ENCODE assay signal across 10 cellular contexts in genomic region chr18:49612515-49613033, GRCh38. TPM values are rescaled to one million over a fixed set of nuclear protein-coding genes. Genes with fewer than 3 reads are reported as not detected.
DNase-seq lines count a peak whose midpoint lies in the region; ATAC-seq and TF ChIP-seq lines count a peak whose summit lies in the region.
"Had no signal": no experiment of that assay in that cellular context is flagged by ENCODE, and none has a peak within 500 bp of the region (broad histone marks: within the 10 kb centered on the region; RNA-seq: fewer than 3 reads in every experiment).

No MANE protein-coding gene starts in this region.

- ATAC-seq in GM19438 (IDR thresholded peaks at IDR 0.05; ENCODE audit: low read depth, unreplicated experiment) (peak; percentile 96), HG03039 (IDR thresholded peaks at IDR 0.05; ENCODE audit: unreplicated experiment) (peak; percentile 87), HG02623 (IDR thresholded peaks at IDR 0.05; ENCODE audit: unreplicated experiment) (no peak), HG02840 (IDR thresholded peaks at IDR 0.05; ENCODE audit: low FRiP score, unreplicated experiment) (no peak)
- no peak for ATAC-seq in CD4-positive, alpha-beta T cell (ENCODE audit: poor library complexity)

- H3K9me3 ChIP-seq in CD4-positive, alpha-beta T cell (ENCODE audit: control insufficient read depth, low read length), result no peaks in the 10 kb centered on the region
- H3K9me3 ChIP-seq: Peyer's patch had no signal

- H3K27me3 ChIP-seq in CD4-positive, alpha-beta T cell (ENCODE audit: control insufficient read depth, insufficient read depth, low read length), result no peaks in the 10 kb centered on the region
- H3K27me3 ChIP-seq: Peyer's patch had no signal

- intact Hi-C loops in CD4-positive, alpha-beta T cell (cut with DNase I, micrococcal nuclease), result no loop called here

- no peak overlapping the region for H3K4me3 Mint-ChIP-seq in CD4-positive, alpha-beta T cell

- H3K9me3 Mint-ChIP-seq in CD4-positive, alpha-beta T cell, result no peaks in the 10 kb centered on the region

- POLR2A ChIA-PET in CD4-positive, alpha-beta T cell (lab: Charles Lee), result no interaction called here

- CTCF ChIA-PET in CD4-positive, alpha-beta T cell (lab: Charles Lee), result no interaction called here

- no peaks in the 10 kb centered on the region for H3K27me3 Mint-ChIP-seq in CD4-positive, alpha-beta T cell

- H3K27ac Mint-ChIP-seq in CD4-positive, alpha-beta T cell, result no peak overlapping the region

- TF ChIP-seq CTCF in GM10266 (IDR thresholded peaks at IDR 0.05; ENCODE audit: control insufficient read depth, insufficient read depth, low read depth, missing control alignments) (no peak), VCaP (conservative IDR thresholded peaks at IDR 0.05) (no peak)
- no peak for TF ChIP-seq CTCF in CD4-positive, alpha-beta T cell (IDR thresholded peaks at IDR 0.05)

- H3K27ac ChIP-seq in VCaP, result peak overlapping the region; percentile 55; the same call in 1 of the 2 replicates
- H3K27ac ChIP-seq in CD4-positive, alpha-beta T cell (ENCODE audit: low read depth, low read length), result no peak overlapping the region

- no peaks in the 10 kb centered on the region for H3K4me1 Mint-ChIP-seq in CD4-positive, alpha-beta T cell (ENCODE audit: low read depth)

- DNase-seq in GM10266 (ENCODE audit: extremely low spot score) (peak; percentile 32), OCI-M2 (lab: John Stamatoyannopoulos, UW; ENCODE audit: unreplicated experiment) (no peak)
- DNase-seq in CD4-positive, alpha-beta T cell, result no peak
- DNase-seq: activated CD4-positive, alpha-beta T cell treated with anti-CD3 and anti-CD28 coated beads, Interleukin-2, amount 50 U/mL, for 1 hour; Peyer's patch had no signal

- H3K36me3 Mint-ChIP-seq in CD4-positive, alpha-beta T cell (ENCODE audit: low read depth), result no peaks in the 10 kb centered on the region

RNA-seq across cellular contexts. Expression of gene LIPG, which starts 50.7 kb away (rescaled TPM):
- not detected for total RNA-seq in CD4-positive, alpha-beta T cell

Comparison
In these comparisons a context has a peak if more than half of its experiments do, and no peak if none do; other contexts are left out.
1. ATAC-seq: peak in GM19438 (single experiment) and HG03039 (single experiment); none in HG02623 (single experiment), HG02840 (single experiment) and CD4-positive, alpha-beta T cell (single experiment).